Comparison of ENCODE assay signal across 1 cellular context in the genomic region with DNA sequence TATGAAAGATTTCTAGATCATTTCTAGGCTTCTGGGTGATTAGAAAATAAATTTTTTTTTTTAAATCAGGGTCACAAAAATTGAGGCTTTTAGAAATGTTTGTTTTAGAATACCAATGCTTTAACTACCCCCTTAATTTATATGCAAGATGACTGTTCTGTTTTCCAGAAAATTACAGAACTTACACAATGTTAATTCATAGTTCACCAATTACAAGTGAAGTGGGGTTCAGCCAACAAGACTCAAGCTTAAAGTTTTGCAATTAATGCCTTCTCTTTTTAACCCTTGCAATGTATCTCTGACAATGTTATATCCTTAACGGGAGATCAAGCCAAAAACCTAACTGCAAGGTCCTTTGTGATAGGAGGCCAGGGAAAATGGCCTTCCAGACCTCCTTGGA.
TF ChIP-seq lines count a peak whose summit lies in the region.

No MANE protein-coding gene starts in this region.

TF ChIP-seq in A549, 52 proteins besides CTCF, POLR2A, EP300 and RAD21 (continued from another document):
- TF ChIP-seq HEYL (CRISPR knock-in tag; IDR thresholded peaks at IDR 0.05), result no peak
